Comparison of ENCODE assay signal across 8 cellular contexts in the genomic region with DNA sequence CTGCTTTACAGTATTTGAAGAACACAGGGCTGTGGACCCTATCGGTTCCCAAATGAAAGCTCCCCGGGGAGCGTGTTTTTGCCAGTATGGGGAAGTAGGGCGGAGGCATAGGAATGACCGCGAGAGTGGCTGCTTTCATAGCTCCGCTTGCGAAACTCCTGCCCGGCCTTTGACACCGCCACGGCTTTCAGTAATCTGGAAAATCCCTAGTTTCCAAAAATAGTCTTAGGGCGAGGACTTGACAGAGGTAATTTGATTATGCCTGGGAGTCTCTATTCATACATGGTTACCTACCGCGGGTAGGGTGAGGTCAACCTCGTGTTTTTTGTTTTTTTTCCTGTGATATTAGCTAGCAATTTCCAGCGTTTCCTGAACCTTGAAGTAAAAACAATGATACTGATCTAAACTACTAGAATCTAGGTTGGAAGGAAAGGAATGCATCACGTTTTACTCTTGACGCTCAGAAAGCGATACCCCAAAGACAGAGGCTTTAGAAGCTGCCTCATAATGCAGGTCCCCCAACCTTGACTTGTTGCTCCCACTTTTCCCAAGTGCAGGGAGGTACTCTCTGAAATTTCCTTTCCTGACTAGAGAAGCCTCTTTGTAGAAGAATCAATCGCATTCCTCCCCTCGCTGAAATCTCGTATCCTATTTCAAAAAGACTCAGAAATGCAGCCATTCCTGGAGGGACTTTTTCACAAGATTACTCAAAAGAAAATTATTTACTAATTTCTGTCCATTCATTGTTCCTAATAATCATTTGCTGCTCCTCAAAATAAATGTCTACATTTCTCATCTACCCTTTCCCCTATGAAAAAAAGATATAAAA. TPM values are rescaled to one million over a fixed set of nuclear protein-coding genes. Genes with fewer than 3 reads are reported as not detected.
DNase-seq lines count a peak whose midpoint lies in the region; ATAC-seq and TF ChIP-seq lines count a peak whose summit lies in the region.

No MANE protein-coding gene starts in this region.

- H3K27me3 Mint-ChIP-seq in stimulated activated naive B cell treated with anti-CD40 and anti-IgM and Interleukin-4, amounts not matched to agents 10 μg/mL and 1 μg/mL and 100 μg/mL, for 72 hours = no peaks in the 10 kb centered on the region

- peak; percentile 19 for ATAC-seq in GM18519 (IDR thresholded peaks at IDR 0.05; ENCODE audit: low FRiP score, unreplicated experiment)
- ATAC-seq in HG03064 (IDR thresholded peaks at IDR 0.05; ENCODE audit: low read depth, unreplicated experiment) = peak; percentile 34
- peak; percentile 64 to 66 for ATAC-seq in stimulated activated naive B cell treated with anti-CD40 and anti-IgM and Interleukin-4, amounts not matched to agents 10 μg/mL and 1 μg/mL and 100 μg/mL, for 72 hours (replicated peaks)

- DNase-seq in AG20443 (ENCODE audit: low spot score) = peak; percentile 82
- peak; percentile 70 for DNase-seq in NCI-H2171 treated with DMSO at 0.1 percent for 48 hours (lab: John Stamatoyannopoulos, UW)
- DNase-seq in activated CD4-positive, alpha-beta T cell treated with anti-CD3 and anti-CD28 coated beads for 4 hours = peak; percentile 59 to 66
- peak; percentile 96 for DNase-seq in epithelial cell of esophagus (ENCODE audit: low read depth)
- DNase-seq in stimulated activated naive B cell treated with anti-CD40 and anti-IgM and Interleukin-4, amounts not matched to agents 10 μg/mL and 1 μg/mL and 100 μg/mL, for 72 hours = peak; percentile 79

- peaks cover 26 to 49% of the 10 kb centered on the region in 2 donors for H3K4me1 Mint-ChIP-seq in stimulated activated naive B cell treated with anti-CD40 and anti-IgM and Interleukin-4, amounts not matched to agents 10 μg/mL and 1 μg/mL and 100 μg/mL, for 72 hours

- no peaks in the 10 kb centered on the region for H3K9me3 Mint-ChIP-seq in stimulated activated naive B cell treated with anti-CD40 and anti-IgM and Interleukin-4, amounts not matched to agents 10 μg/mL and 1 μg/mL and 100 μg/mL, for 72 hours

- peak overlapping the region; percentile 88 to 98 for H3K4me3 Mint-ChIP-seq in stimulated activated naive B cell treated with anti-CD40 and anti-IgM and Interleukin-4, amounts not matched to agents 10 μg/mL and 1 μg/mL and 100 μg/mL, for 72 hours

- H3K9me3 ChIP-seq in mononuclear cell (ENCODE audit: low read depth, low read length) = no peaks in the 10 kb centered on the region

- H3K4me1 ChIP-seq in mononuclear cell (ENCODE audit: insufficient read depth, low read length) = peaks cover 48% of the 10 kb centered on the region

- TF ChIP-seq CTCF in epithelial cell of esophagus (IDR thresholded peaks at IDR 0.05; ENCODE audit: insufficient read depth, low read depth, low read length, missing control alignments) = no peak

- peak overlapping the region; percentile 99 for H3K27ac Mint-ChIP-seq in stimulated activated naive B cell treated with anti-CD40 and anti-IgM and Interleukin-4, amounts not matched to agents 10 μg/mL and 1 μg/mL and 100 μg/mL, for 72 hours

- peaks cover 27 to 49% of the 10 kb centered on the region in 2 donors for H3K36me3 Mint-ChIP-seq in stimulated activated naive B cell treated with anti-CD40 and anti-IgM and Interleukin-4, amounts not matched to agents 10 μg/mL and 1 μg/mL and 100 μg/mL, for 72 hours

- H3K27me3 ChIP-seq in mononuclear cell (ENCODE audit: insufficient read depth, low read length) = no peaks in the 10 kb centered on the region

- peak overlapping the region; percentile 94 for H3K4me3 ChIP-seq in epithelial cell of esophagus (ENCODE audit: low read length)
- H3K4me3 ChIP-seq in mononuclear cell (ENCODE audit: low read length) = peak overlapping the region; percentile 94

RNA-seq across cellular contexts. Expression of gene CCNL1, which starts 0.9 kb away (rescaled TPM):
- 1,619 TPM for total RNA-seq in mononuclear cell

Comparison
In these comparisons a context has a peak if more than half of its experiments do, and no peak if none do; other contexts are left out.
1. Peak in every context shown above with its lines: DNase-seq, ATAC-seq and H3K4me3 ChIP-seq.